Comparison of ENCODE assay signal across 10 cellular contexts in the genomic region with DNA sequence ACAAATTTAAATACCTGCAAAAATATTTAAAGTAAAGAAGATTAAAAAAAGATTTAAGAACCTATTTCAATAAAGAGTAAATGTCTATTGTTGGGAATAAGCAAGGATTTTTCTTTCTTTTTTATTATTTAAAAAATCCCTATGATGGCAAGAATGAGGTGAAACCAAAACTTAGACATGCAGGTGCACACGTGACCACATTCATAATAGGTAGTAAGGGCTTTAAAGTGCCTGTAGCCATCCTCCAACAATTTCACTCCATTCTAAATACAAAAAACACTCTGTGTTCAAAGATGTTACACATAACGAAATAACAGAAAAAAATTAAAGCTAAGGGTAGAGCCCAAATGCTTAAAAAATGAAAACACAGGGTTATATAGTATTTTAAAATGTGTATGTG.
"Had no signal": no experiment of that assay in that cellular context is flagged by ENCODE, and none has a peak within 500 bp of the region (broad histone marks: within the 10 kb centered on the region; RNA-seq: fewer than 3 reads in every experiment).

No MANE protein-coding gene starts in this region.

- DNase-seq: H9, HFFc6, IMR-90, Karpas-422, KG1 had no signal

- H2AFZ ChIP-seq: GM23338 had no signal

- H3K4me3 ChIP-seq: GM23338, K562 had no signal

- H3K4me2 ChIP-seq: GM23338 had no signal

- FAIRE-seq: H1, H54, HTR-8/SVneo, K562 had no signal
